ENCODE assay signal across 8 cellular contexts in genomic region chr19:38417544-38418506, GRCh38. TPM values are rescaled to one million over a fixed set of nuclear protein-coding genes. Genes with fewer than 3 reads are reported as not detected.
A peak's percentile ranks its signal among the peaks of the same experiment; 100 is the strongest.
DNase-seq lines count a peak whose midpoint lies in the region; ATAC-seq and TF ChIP-seq lines count a peak whose summit lies in the region.

No MANE protein-coding gene starts in this region.

- no peaks in the 10 kb centered on the region for H3K27me3 Mint-ChIP-seq in CD4-positive, alpha-beta T cell
- H3K27me3 Mint-ChIP-seq in central memory CD8-positive, alpha-beta T cell, result no peaks in the 10 kb centered on the region
- H3K27me3 Mint-ChIP-seq in memory B cell, result no peaks in the 10 kb centered on the region

- no peaks in the 10 kb centered on the region for H3K27me3 ChIP-seq in CD4-positive, alpha-beta T cell (ENCODE audit: control insufficient read depth, insufficient read depth, low read length)
- H3K27me3 ChIP-seq in IMR-90 (ENCODE audit: control insufficient read depth, insufficient read depth, low read length), result peaks cover 32% of the 10 kb centered on the region

- peak overlapping the region; percentile 56; the same call in 1 of the 2 replicates for H3K4me2 ChIP-seq in IMR-90 (ENCODE audit: low read depth, low read length)

- H3K4me1 Mint-ChIP-seq in CD4-positive, alpha-beta T cell (ENCODE audit: low read depth), result peaks cover 26% of the 10 kb centered on the region
- peaks cover 18% of the 10 kb centered on the region for H3K4me1 Mint-ChIP-seq in central memory CD8-positive, alpha-beta T cell
- H3K4me1 Mint-ChIP-seq in memory B cell, result peaks cover 19% of the 10 kb centered on the region
- H3K4me1 Mint-ChIP-seq in stimulated activated effector memory CD8-positive, alpha-beta T cell treated with anti-CD3 and anti-CD28 coated beads, Interleukin-12 subunit alpha, Interleukin-12 subunit beta, amount 100 ng/mL, for 72 hours, result peaks cover 34% of the 10 kb centered on the region

- H3K9ac ChIP-seq in IMR-90 (ENCODE audit: low read depth, low read length), result no peak overlapping the region

- in situ Hi-C loops in IMR-90 (cut with MboI; ENCODE audit: low sequenced_read_pairs), result loop anchor here (25.0 kb wide), 1 partner anchor 519 kb away; the partner anchor contains the start of genes MRPS12 and SARS2

- peak overlapping the region; percentile 60 for H2AFZ ChIP-seq in IMR-90 (replicated peaks; ENCODE audit: low read length, poor library complexity)

- POLR2A ChIA-PET in CD4-positive, alpha-beta T cell (lab: Charles Lee), result interaction anchor here (1.9 kb wide), 1 partner anchor 15 kb away, joined by 4 read pairs; the partner anchor contains the start of gene FAM98C
- POLR2A ChIA-PET in IMR-90 (lab: Charles Lee; ENCODE audit: unreplicated experiment), result no interaction called here

- no peak overlapping the region for H2BK120ac ChIP-seq in IMR-90 (ENCODE audit: low read depth, low read length)

- dilution Hi-C loops in IMR-90 (cut with HindIII; ENCODE audit: low sequenced_read_pairs, unreplicated experiment), result no loop called here

- no peak overlapping the region for H2AK9ac ChIP-seq in IMR-90 (replicated peaks; ENCODE audit: low read depth, low read length, poor library complexity)

- DNase-seq in CD4-positive, alpha-beta T cell, result peak in 9 of 10 experiments; percentile 12 to 58 (median 37)
- DNase-seq in IMR-90, result no peak
- DNase-seq in T-helper 9 cell, result peak; percentile 28
- peak in 1 of 2 donors; percentile 17 for DNase-seq in central memory CD8-positive, alpha-beta T cell (ENCODE audit: low spot score in 2 of 2)
- peak; percentile 45 to 50 for DNase-seq in memory B cell (ENCODE audit: low spot score in 2 of 2)
- DNase-seq in stimulated activated effector memory CD8-positive, alpha-beta T cell treated with anti-CD3 and anti-CD28 coated beads, Interleukin-12 subunit alpha, Interleukin-12 subunit beta, amount 100 ng/mL, for 72 hours (ENCODE audit: low spot score in 2 of 2), result peak; percentile 38 to 70
- DNase-seq in NCI-H2196 (lab: John Stamatoyannopoulos, UW; ENCODE audit: unreplicated experiment), result no peak

- peak; percentile 71 for ATAC-seq in CD4-positive, alpha-beta T cell (ENCODE audit: poor library complexity)
- peak; percentile 62; the same call in 1 of the 2 replicates for ATAC-seq in IMR-90 (ENCODE audit: low read depth)
- ATAC-seq in central memory CD8-positive, alpha-beta T cell (replicated peaks; ENCODE audit: extremely low read depth, poor library complexity, severe bottlenecking), result peak; percentile 66
- ATAC-seq in memory B cell (ENCODE audit: low read depth), result peak; percentile 80
- ATAC-seq in stimulated activated effector memory CD8-positive, alpha-beta T cell treated with anti-CD3 and anti-CD28 coated beads, Interleukin-12 subunit alpha, Interleukin-12 subunit beta, amount 100 ng/mL, for 72 hours, result peak; percentile 81
- ATAC-seq in HG02938 (IDR thresholded peaks at IDR 0.05; ENCODE audit: unreplicated experiment), result no peak

- H3K23ac ChIP-seq in IMR-90 (ENCODE audit: low read depth, low read length), result no peak overlapping the region

- intact Hi-C loops in CD4-positive, alpha-beta T cell (cut with DNase I, micrococcal nuclease), result no loop called here
- intact Hi-C loops in IMR-90 (cut with micrococcal nuclease), result no loop called here

- CTCF ChIA-PET in CD4-positive, alpha-beta T cell (lab: Charles Lee), result interaction anchor here (1.6 kb wide), 1 partner anchor 15 kb away, joined by 5 read pairs; the partner anchor contains the start of gene FAM98C
- CTCF ChIA-PET in IMR-90 (lab: Yijun Ruan, JAX), result interaction anchor here (1.0 kb wide), 1 partner anchor 13 kb away, joined by 4 read pairs; no protein-coding TSS in a partner anchor

- no peak overlapping the region for H3K4ac ChIP-seq in IMR-90 (ENCODE audit: low read depth, low read length)

- H4K20me1 ChIP-seq in IMR-90 (ENCODE audit: insufficient read depth, low read length), result no peaks in the 10 kb centered on the region

- no peak overlapping the region for H3K14ac ChIP-seq in IMR-90 (replicated peaks; ENCODE audit: low read depth, low read length)

- H3K4me3 ChIP-seq in IMR-90 (ENCODE audit: insufficient read depth, low read depth, low read length), result no peak overlapping the region

- no peaks in the 10 kb centered on the region for H3K9me3 ChIP-seq in CD4-positive, alpha-beta T cell (ENCODE audit: control insufficient read depth, low read length)
- no peaks in the 10 kb centered on the region for H3K9me3 ChIP-seq in IMR-90 (ENCODE audit: control insufficient read depth, insufficient read depth, low read length)

- no peak overlapping the region for H2BK15ac ChIP-seq in IMR-90 (ENCODE audit: low read depth, low read length)

- no TSS peak for BruUV-seq in IMR-90 (replicated peaks; lab: Mats Ljungman, UMichigan)

- no peaks in the 10 kb centered on the region for H3K4me1 ChIP-seq in IMR-90 (ENCODE audit: control insufficient read depth, insufficient read depth, low read length)

- H3K27ac Mint-ChIP-seq in CD4-positive, alpha-beta T cell, result peak overlapping the region; percentile 52
- peak overlapping the region; percentile 71 for H3K27ac Mint-ChIP-seq in central memory CD8-positive, alpha-beta T cell (ENCODE audit: low read depth)
- H3K27ac Mint-ChIP-seq in memory B cell, result peak overlapping the region; percentile 68
- H3K27ac Mint-ChIP-seq in stimulated activated effector memory CD8-positive, alpha-beta T cell treated with anti-CD3 and anti-CD28 coated beads, Interleukin-12 subunit alpha, Interleukin-12 subunit beta, amount 100 ng/mL, for 72 hours, result peak overlapping the region; percentile 73

- no peak for TF ChIP-seq POLR2A in IMR-90 (IDR thresholded peaks at IDR 0.05; ENCODE audit: low read depth, low read length)

- no peaks in the 10 kb centered on the region for H3K36me3 Mint-ChIP-seq in CD4-positive, alpha-beta T cell (ENCODE audit: low read depth)
- no peaks in the 10 kb centered on the region for H3K36me3 Mint-ChIP-seq in central memory CD8-positive, alpha-beta T cell (ENCODE audit: insufficient read depth)
- no peaks in the 10 kb centered on the region for H3K36me3 Mint-ChIP-seq in memory B cell
- H3K36me3 Mint-ChIP-seq in stimulated activated effector memory CD8-positive, alpha-beta T cell treated with anti-CD3 and anti-CD28 coated beads, Interleukin-12 subunit alpha, Interleukin-12 subunit beta, amount 100 ng/mL, for 72 hours, result peaks cover 69% of the 10 kb centered on the region

- no peaks in the 10 kb centered on the region for H3K79me1 ChIP-seq in IMR-90 (ENCODE audit: low read depth in 1 of 2, low read length in 2 of 2)

- TF ChIP-seq CTCF in CD4-positive, alpha-beta T cell (IDR thresholded peaks at IDR 0.05), result no peak
- TF ChIP-seq CTCF in IMR-90 (conservative IDR thresholded peaks at IDR 0.05; ENCODE audit: low read depth, low read length), result no peak

- no peak overlapping the region for H2BK20ac ChIP-seq in IMR-90 (ENCODE audit: low read depth, low read length)

- no peaks in the 10 kb centered on the region for H3K9me3 Mint-ChIP-seq in CD4-positive, alpha-beta T cell
- no peaks in the 10 kb centered on the region for H3K9me3 Mint-ChIP-seq in central memory CD8-positive, alpha-beta T cell
- H3K9me3 Mint-ChIP-seq in memory B cell, result no peaks in the 10 kb centered on the region
- no peaks in the 10 kb centered on the region for H3K9me3 Mint-ChIP-seq in stimulated activated effector memory CD8-positive, alpha-beta T cell treated with anti-CD3 and anti-CD28 coated beads, Interleukin-12 subunit alpha, Interleukin-12 subunit beta, amount 100 ng/mL, for 72 hours

- 8% methylated on average over 27 of the region's 49 CpGs; no CpG with 5 or more reads in 1 of the 2 experiments for WGBS in IMR-90 (ENCODE audit: extremely low coverage in 2 of 2, insufficient read length in 1 of 2), 2 experiments

- no peak overlapping the region for H2BK5ac ChIP-seq in IMR-90 (ENCODE audit: low read depth, low read length, poor library complexity, severe bottlenecking)

- H3K4me3 Mint-ChIP-seq in CD4-positive, alpha-beta T cell, result peak overlapping the region; percentile 83
- H3K4me3 Mint-ChIP-seq in central memory CD8-positive, alpha-beta T cell, result peak overlapping the region; percentile 79
- peak overlapping the region; percentile 86 for H3K4me3 Mint-ChIP-seq in memory B cell
- peak overlapping the region; percentile 77 for H3K4me3 Mint-ChIP-seq in stimulated activated effector memory CD8-positive, alpha-beta T cell treated with anti-CD3 and anti-CD28 coated beads, Interleukin-12 subunit alpha, Interleukin-12 subunit beta, amount 100 ng/mL, for 72 hours

- H3K18ac ChIP-seq in IMR-90 (ENCODE audit: low read depth, low read length), result no peak overlapping the region

- H2AK5ac ChIP-seq in IMR-90 (ENCODE audit: low read depth, low read length), result no peak overlapping the region

- H4K8ac ChIP-seq in IMR-90 (ENCODE audit: low read depth in 2 of 2, low read length in 2 of 2), result no peak overlapping the region

- H4K91ac ChIP-seq in IMR-90 (ENCODE audit: insufficient read depth, low read depth, low read length), result no peak overlapping the region

- no peak overlapping the region for H3K56ac ChIP-seq in IMR-90 (ENCODE audit: extremely low read depth, insufficient read depth, low read length)

- no peak overlapping the region for H3K27ac ChIP-seq in CD4-positive, alpha-beta T cell (ENCODE audit: low read depth, low read length)
- H3K27ac ChIP-seq in IMR-90 (ENCODE audit: insufficient read depth, low read length), result no peak overlapping the region

- H4K5ac ChIP-seq in IMR-90 (ENCODE audit: low read depth, low read length), result no peak overlapping the region

- TF ChIP-seq RAD21 in IMR-90 (IDR thresholded peaks at IDR 0.05; ENCODE audit: low read length), result no peak

- no peaks in the 10 kb centered on the region for H3K36me3 ChIP-seq in IMR-90 (ENCODE audit: control insufficient read depth, insufficient read depth, low read length)

- H3K9me1 ChIP-seq in IMR-90 (ENCODE audit: insufficient read depth, low read length), result peaks cover 6% of the 10 kb centered on the region; the same call in 1 of the 2 replicates

RNA-seq across cellular contexts. Expression of gene RASGRP4, which starts 8.2 kb away (rescaled TPM):
- total RNA-seq in CD4-positive, alpha-beta T cell, result under 1 TPM; 0.30 to 0.45 TPM
- not detected in 2 replicates for total RNA-seq in IMR-90 (2012; rRNA removed)
- not detected in 2 replicates for polyA plus RNA-seq in IMR-90 (2012; rRNA removed)
- polyA plus RNA-seq in IMR-90 (2012; cell fraction: cytosol; rRNA removed), result not detected in 2 replicates
- polyA plus RNA-seq in IMR-90 (2012; cell fraction: nucleus; rRNA removed; ENCODE audit: low replicate concordance), result not detected in 2 replicates

RNA-seq across cellular contexts. Expression of gene FAM98C, which starts 14.9 kb away (rescaled TPM):
- total RNA-seq in CD4-positive, alpha-beta T cell, result 10 to 100 TPM; 33.2 to 36.1 TPM
- 3.6 and 4.2 TPM in 2 replicates for total RNA-seq in IMR-90 (2012; rRNA removed)
- 17.9 and 20.8 TPM in 2 replicates for polyA plus RNA-seq in IMR-90 (2012; rRNA removed)
- polyA plus RNA-seq in IMR-90 (2012; cell fraction: cytosol; rRNA removed), result 23.6 and 30.4 TPM in 2 replicates
- polyA plus RNA-seq in IMR-90 (2012; cell fraction: nucleus; rRNA removed; ENCODE audit: low replicate concordance), result 52.8 and 101 TPM in 2 replicates

RNA-seq across cellular contexts. Expression of gene RYR1, which starts 15.7 kb away (rescaled TPM):
- 1 to 10 TPM in 1 of 2 experiments, under 1 TPM in 1; 0.20 to 1.2 TPM for total RNA-seq in CD4-positive, alpha-beta T cell
- total RNA-seq in IMR-90 (2012; rRNA removed), result under 0.01 TPM in 1 of 2 replicates, not detected in the other
- 0.03 TPM in 1 of 2 replicates, not detected in the other for polyA plus RNA-seq in IMR-90 (2012; rRNA removed)
- 0.01 TPM in 1 of 2 replicates, not detected in the other for polyA plus RNA-seq in IMR-90 (2012; cell fraction: cytosol; rRNA removed)
- 0.03 TPM in 2 replicates for polyA plus RNA-seq in IMR-90 (2012; cell fraction: nucleus; rRNA removed; ENCODE audit: low replicate concordance)

RNA-seq across cellular contexts. Expression of gene SPRED3, which starts 29.3 kb away (rescaled TPM):
- 1 to 10 TPM; 1.6 to 1.7 TPM for total RNA-seq in CD4-positive, alpha-beta T cell
- total RNA-seq in IMR-90 (2012; rRNA removed), result 0.56 and 0.90 TPM in 2 replicates
- 6.3 and 7.9 TPM in 2 replicates for polyA plus RNA-seq in IMR-90 (2012; rRNA removed)
- polyA plus RNA-seq in IMR-90 (2012; cell fraction: cytosol; rRNA removed), result 2.4 and 2.8 TPM in 2 replicates
- 22.6 and 23.9 TPM in 2 replicates for polyA plus RNA-seq in IMR-90 (2012; cell fraction: nucleus; rRNA removed; ENCODE audit: low replicate concordance)

RNA-seq across cellular contexts. Expression of gene GGN, which starts 30.0 kb away (rescaled TPM):
- under 1 TPM; 0.17 to 0.19 TPM for total RNA-seq in CD4-positive, alpha-beta T cell
- total RNA-seq in IMR-90 (2012; rRNA removed), result under 0.01 TPM in 1 of 2 replicates, not detected in the other
- polyA plus RNA-seq in IMR-90 (2012; rRNA removed), result 0.65 and 0.99 TPM in 2 replicates
- polyA plus RNA-seq in IMR-90 (2012; cell fraction: cytosol; rRNA removed), result 0.75 and 0.95 TPM in 2 replicates
- polyA plus RNA-seq in IMR-90 (2012; cell fraction: nucleus; rRNA removed; ENCODE audit: low replicate concordance), result 1.5 and 2.8 TPM in 2 replicates

Comparison
In these comparisons a context has a peak if more than half of its experiments do, and no peak if none do; other contexts are left out.
1. DNase-seq: peak in CD4-positive, alpha-beta T cell (9 of 10), T-helper 9 cell (single experiment), memory B cell (2 of 2) and stimulated activated effector memory CD8-positive, alpha-beta T cell treated with anti-CD3 and anti-CD28 coated beads, Interleukin-12 subunit alpha, Interleukin-12 subunit beta, amount 100 ng/mL, for 72 hours (2 of 2); none in IMR-90 (single experiment) and NCI-H2196 (single experiment).
2. Peak in every context shown above with its lines, with median percentiles within 50 percentile points of each other: H3K27ac Mint-ChIP-seq and H3K4me3 Mint-ChIP-seq.